In genomic region chr12:49920241-49920914, GRCh38 we compare ENCODE assay signal across 14 cellular contexts. TPM values are rescaled to one million over a fixed set of nuclear protein-coding genes. Genes with fewer than 3 reads are reported as not detected.
DNase-seq lines count a peak whose midpoint lies in the region; ATAC-seq and TF ChIP-seq lines count a peak whose summit lies in the region.
"Had no signal": no experiment of that assay in that cellular context is flagged by ENCODE, and none has a peak within 500 bp of the region (broad histone marks: within the 10 kb centered on the region; RNA-seq: fewer than 3 reads in every experiment).

No MANE protein-coding gene starts in this region.

- in situ Hi-C loops in gastrocnemius medialis (cut with MboI; ENCODE audit: low sequenced_read_pairs in 4 of 4): no loop called here

- H3K27ac Mint-ChIP-seq in HFFc6: peak overlapping the region; percentile 38; the same call in 1 of the 2 replicates
- peak overlapping the region; percentile 65 for H3K27ac Mint-ChIP-seq in neural progenitor cell
- H3K27ac Mint-ChIP-seq: activated CD4-positive, alpha-beta memory T cell treated with anti-CD3 and anti-CD28 coated beads for 36 hours; activated naive CD8-positive, alpha-beta T cell; T-cell; type B pancreatic cell had no signal

- H3K4me3 ChIP-seq in coronary artery (no peak overlapping the region), neural progenitor cell (no peak overlapping the region), gastrocnemius medialis (no peak overlapping the region)
- H3K4me3 ChIP-seq: dorsolateral prefrontal cortex had no signal

- H3K36me3 ChIP-seq in neural progenitor cell (no peaks in the 10 kb centered on the region), gastrocnemius medialis (no peaks in the 10 kb centered on the region)

- H3K36me3 Mint-ChIP-seq in HFFc6 (ENCODE audit: low read depth): no peaks in the 10 kb centered on the region
- H3K36me3 Mint-ChIP-seq in neural progenitor cell: no peaks in the 10 kb centered on the region
- H3K36me3 Mint-ChIP-seq: activated CD4-positive, alpha-beta memory T cell treated with anti-CD3 and anti-CD28 coated beads for 36 hours; activated naive CD8-positive, alpha-beta T cell; T-cell; type B pancreatic cell had no signal

- no peak overlapping the region for H3K4me2 ChIP-seq in neural progenitor cell

- no peaks in the 10 kb centered on the region for H3K9me3 Mint-ChIP-seq in HFFc6
- no peaks in the 10 kb centered on the region for H3K9me3 Mint-ChIP-seq in neural progenitor cell
- H3K9me3 Mint-ChIP-seq: activated CD4-positive, alpha-beta memory T cell treated with anti-CD3 and anti-CD28 coated beads for 36 hours; T-cell; type B pancreatic cell had no signal

- H3K4me1 Mint-ChIP-seq in HFFc6 (ENCODE audit: low read depth): peaks cover 12% of the 10 kb centered on the region
- H3K4me1 Mint-ChIP-seq in neural progenitor cell: peaks cover 18% of the 10 kb centered on the region
- H3K4me1 Mint-ChIP-seq: T-cell had no signal

- H3K27ac ChIP-seq in coronary artery (peak overlapping the region in 1 of 2 donors; percentile 65), neural progenitor cell (no peak overlapping the region), gastrocnemius medialis (no peak overlapping the region)
- H3K27ac ChIP-seq: dorsolateral prefrontal cortex had no signal

- ATAC-seq in gastrocnemius medialis (no peak), GM19328 (IDR thresholded peaks at IDR 0.05; ENCODE audit: unreplicated experiment) (no peak)
- ATAC-seq: T-cell had no signal

- H3F3A ChIP-seq in neural progenitor cell (ENCODE audit: low read depth): no peaks in the 10 kb centered on the region

- no peaks in the 10 kb centered on the region for H4K20me1 ChIP-seq in neural progenitor cell (ENCODE audit: low read depth)

- no peak overlapping the region for H3K9ac ChIP-seq in neural progenitor cell

- TF ChIP-seq CTCF in HFFc6 (IDR thresholded peaks at IDR 0.05): no peak
- no peak for TF ChIP-seq CTCF in coronary artery (IDR thresholded peaks at IDR 0.05)
- no peak for TF ChIP-seq CTCF in neural progenitor cell (IDR thresholded peaks at IDR 0.05)
- TF ChIP-seq CTCF in gastrocnemius medialis (IDR thresholded peaks at IDR 0.05 in 4 of 5, conservative IDR thresholded peaks at IDR 0.05 in 1 of 5): no peak

- peak overlapping the region; percentile 16 for H3K4me3 Mint-ChIP-seq in HFFc6
- no peak overlapping the region for H3K4me3 Mint-ChIP-seq in neural progenitor cell
- H3K4me3 Mint-ChIP-seq: activated CD4-positive, alpha-beta memory T cell treated with anti-CD3 and anti-CD28 coated beads for 36 hours; activated naive CD8-positive, alpha-beta T cell; T-cell; type B pancreatic cell had no signal

- intact Hi-C loops in gastrocnemius medialis (cut with DNase I; ENCODE audit: low total_unique reads): no loop called here

- H3K27me3 Mint-ChIP-seq in HFFc6 (ENCODE audit: insufficient read depth): peaks cover 10% of the 10 kb centered on the region
- peaks cover 8% of the 10 kb centered on the region for H3K27me3 Mint-ChIP-seq in neural progenitor cell (ENCODE audit: insufficient read depth, low read depth)
- H3K27me3 Mint-ChIP-seq: activated naive CD8-positive, alpha-beta T cell; type B pancreatic cell had no signal

- H3K9me3 ChIP-seq in neural progenitor cell (ENCODE audit: low read depth) (no peaks in the 10 kb centered on the region), gastrocnemius medialis (no peaks in the 10 kb centered on the region)

- H3K27me3 ChIP-seq in neural progenitor cell: no peaks in the 10 kb centered on the region
- no peaks in the 10 kb centered on the region for H3K27me3 ChIP-seq in gastrocnemius medialis
- H3K27me3 ChIP-seq: dorsolateral prefrontal cortex had no signal

- no peak for TF ChIP-seq POLR2A in gastrocnemius medialis (IDR thresholded peaks at IDR 0.05)

- H3K79me2 ChIP-seq in neural progenitor cell (ENCODE audit: low read depth): no peaks in the 10 kb centered on the region

- H3K4me1 ChIP-seq in neural progenitor cell (no peaks in the 10 kb centered on the region), gastrocnemius medialis (no peaks in the 10 kb centered on the region)

- DNase-seq in HFFc6: no peak
- peak; percentile 67 for DNase-seq in coronary artery (ENCODE audit: low spot score)
- DNase-seq in neural progenitor cell (ENCODE audit: low spot score): no peak
- no peak for DNase-seq in NOMO-1 treated with DMSO at 0.1 percent for 48 hours (lab: John Stamatoyannopoulos, UW; ENCODE audit: unreplicated experiment)
- no peak for DNase-seq in gastrocnemius medialis
- DNase-seq: activated CD4-positive, alpha-beta memory T cell treated with anti-CD3 and anti-CD28 coated beads for 36 hours; NCI-H187; T-cell had no signal

- H2AFZ ChIP-seq in neural progenitor cell (replicated peaks): no peak overlapping the region

RNA-seq across cellular contexts. Expression of gene FAIM2, which starts 16.7 kb away (rescaled TPM):
- 1 to 10 TPM in 4 of 6 experiments, under 1 TPM in 2; 0.24 to 1.1 (median 1.1) TPM for total RNA-seq in HFFc6 (2021; fragmentation: NEBNext Ultra II Directional; extraction: Animal tissue kit (Norgen Biotek cat#: 25700))
- total RNA-seq in neural progenitor cell (ENCODE audit: low replicate concordance) (0.39 and 1.2 TPM in 2 replicates), gastrocnemius medialis (1 to 10 TPM in 1 of 4 donors, under 1 TPM in 1, not detected in 2; 0.13 to 1.1 TPM)
- total RNA-seq: mononuclear cell had no signal

RNA-seq across cellular contexts. Expression of gene AQP2, which starts 30.2 kb away (rescaled TPM):
- total RNA-seq in HFFc6 (2021; fragmentation: NEBNext Ultra II Directional; extraction: Animal tissue kit (Norgen Biotek cat#: 25700)): not detected
- not detected in 2 replicates for total RNA-seq in neural progenitor cell (ENCODE audit: low replicate concordance)
- not detected for total RNA-seq in gastrocnemius medialis
- total RNA-seq: activated CD4-positive, alpha-beta memory T cell treated with anti-CD3 and anti-CD28 coated beads for 36 hours; dorsolateral prefrontal cortex; mononuclear cell; skeletal muscle tissue; T-cell had no signal

RNA-seq across cellular contexts. Expression of gene AQP5, which starts 41.3 kb away (rescaled TPM):
- total RNA-seq in HFFc6 (2021; fragmentation: NEBNext Ultra II Directional; extraction: Animal tissue kit (Norgen Biotek cat#: 25700)): not detected
- total RNA-seq in neural progenitor cell (ENCODE audit: low replicate concordance) (0.09 TPM in 1 of 2 replicates, not detected in the other), gastrocnemius medialis (not detected)
- total RNA-seq: activated CD4-positive, alpha-beta memory T cell treated with anti-CD3 and anti-CD28 coated beads for 36 hours; mononuclear cell; T-cell had no signal

RNA-seq across cellular contexts. Expression of gene AQP6, which starts 52.4 kb away (rescaled TPM):
- total RNA-seq in HFFc6 (2021; fragmentation: NEBNext Ultra II Directional; extraction: Animal tissue kit (Norgen Biotek cat#: 25700)): not detected
- total RNA-seq in neural progenitor cell (ENCODE audit: low replicate concordance) (0.12 TPM in 1 of 2 replicates, not detected in the other), gastrocnemius medialis (not detected)
- total RNA-seq: activated CD4-positive, alpha-beta memory T cell treated with anti-CD3 and anti-CD28 coated beads for 36 hours; mononuclear cell; T-cell had no signal
